ENCODE assay signal across 1 cellular context in the genomic region with DNA sequence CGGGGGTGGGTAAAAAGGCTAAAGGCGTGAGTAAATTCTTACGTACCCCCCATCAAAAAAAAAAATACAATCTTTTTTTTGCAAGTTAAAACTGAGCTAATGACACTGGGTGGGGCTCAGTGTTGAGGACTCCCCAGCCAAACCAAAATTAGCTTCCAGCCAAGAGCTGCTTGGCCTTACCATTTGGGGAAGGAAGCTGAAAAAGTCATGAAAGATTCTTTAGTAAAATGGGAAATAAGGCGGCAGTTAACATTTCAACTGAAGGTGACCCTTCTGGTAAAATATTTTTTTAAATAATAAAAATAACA.
TF ChIP-seq lines count a peak whose summit lies in the region.

No MANE protein-coding gene starts in this region.

TF ChIP-seq in H1, 55 proteins besides CTCF, POLR2A, EP300 and RAD21:
- no peak for TF ChIP-seq RFX5 (IDR thresholded peaks at IDR 0.05; ENCODE audit: borderline replicate concordance, low read depth, low read length)
- TF ChIP-seq MAFK (IDR thresholded peaks at IDR 0.05; ENCODE audit: low read depth, low read length) = no peak
- TF ChIP-seq KDM1A (IDR thresholded peaks at IDR 0.05; ENCODE audit: borderline replicate concordance, low read length) = no peak
- no peak for TF ChIP-seq RBBP5 (IDR thresholded peaks at IDR 0.05; ENCODE audit: borderline replicate concordance, low read depth, low read length)
- TF ChIP-seq BRCA1 (IDR thresholded peaks at IDR 0.05; ENCODE audit: low read depth, low read length) = no peak
- no peak for TF ChIP-seq SP2 (IDR thresholded peaks at IDR 0.05; ENCODE audit: low read length)
- no peak for TF ChIP-seq SIN3A (conservative IDR thresholded peaks at IDR 0.05 in 1 of 2, IDR thresholded peaks at IDR 0.05 in 1 of 2; ENCODE audit: low read depth in 1 of 2, low read length in 2 of 2)
- no peak for TF ChIP-seq RXRA (IDR thresholded peaks at IDR 0.05; ENCODE audit: insufficient read depth, low read depth, low read length)
- no peak for TF ChIP-seq CHD2 (IDR thresholded peaks at IDR 0.05; ENCODE audit: low read length)
- no peak for TF ChIP-seq FOSL1 (IDR thresholded peaks at IDR 0.05; ENCODE audit: insufficient read depth, low read depth, low read length)
- no peak for TF ChIP-seq RNF2 (IDR thresholded peaks at IDR 0.05; ENCODE audit: borderline replicate concordance, low read depth, low read length, missing control alignments, poor library complexity, severe bottlenecking)
- TF ChIP-seq ASH2L (IDR thresholded peaks at IDR 0.05; ENCODE audit: low read length) = no peak
- no peak for TF ChIP-seq JUND (IDR thresholded peaks at IDR 0.05; ENCODE audit: low read length)
- no peak for TF ChIP-seq KDM4A (IDR thresholded peaks at IDR 0.05; ENCODE audit: low read depth, low read length, severe bottlenecking)
- TF ChIP-seq TAF1 (IDR thresholded peaks at IDR 0.05; ENCODE audit: low read depth, low read length) = no peak
- TF ChIP-seq, protein P1, sequence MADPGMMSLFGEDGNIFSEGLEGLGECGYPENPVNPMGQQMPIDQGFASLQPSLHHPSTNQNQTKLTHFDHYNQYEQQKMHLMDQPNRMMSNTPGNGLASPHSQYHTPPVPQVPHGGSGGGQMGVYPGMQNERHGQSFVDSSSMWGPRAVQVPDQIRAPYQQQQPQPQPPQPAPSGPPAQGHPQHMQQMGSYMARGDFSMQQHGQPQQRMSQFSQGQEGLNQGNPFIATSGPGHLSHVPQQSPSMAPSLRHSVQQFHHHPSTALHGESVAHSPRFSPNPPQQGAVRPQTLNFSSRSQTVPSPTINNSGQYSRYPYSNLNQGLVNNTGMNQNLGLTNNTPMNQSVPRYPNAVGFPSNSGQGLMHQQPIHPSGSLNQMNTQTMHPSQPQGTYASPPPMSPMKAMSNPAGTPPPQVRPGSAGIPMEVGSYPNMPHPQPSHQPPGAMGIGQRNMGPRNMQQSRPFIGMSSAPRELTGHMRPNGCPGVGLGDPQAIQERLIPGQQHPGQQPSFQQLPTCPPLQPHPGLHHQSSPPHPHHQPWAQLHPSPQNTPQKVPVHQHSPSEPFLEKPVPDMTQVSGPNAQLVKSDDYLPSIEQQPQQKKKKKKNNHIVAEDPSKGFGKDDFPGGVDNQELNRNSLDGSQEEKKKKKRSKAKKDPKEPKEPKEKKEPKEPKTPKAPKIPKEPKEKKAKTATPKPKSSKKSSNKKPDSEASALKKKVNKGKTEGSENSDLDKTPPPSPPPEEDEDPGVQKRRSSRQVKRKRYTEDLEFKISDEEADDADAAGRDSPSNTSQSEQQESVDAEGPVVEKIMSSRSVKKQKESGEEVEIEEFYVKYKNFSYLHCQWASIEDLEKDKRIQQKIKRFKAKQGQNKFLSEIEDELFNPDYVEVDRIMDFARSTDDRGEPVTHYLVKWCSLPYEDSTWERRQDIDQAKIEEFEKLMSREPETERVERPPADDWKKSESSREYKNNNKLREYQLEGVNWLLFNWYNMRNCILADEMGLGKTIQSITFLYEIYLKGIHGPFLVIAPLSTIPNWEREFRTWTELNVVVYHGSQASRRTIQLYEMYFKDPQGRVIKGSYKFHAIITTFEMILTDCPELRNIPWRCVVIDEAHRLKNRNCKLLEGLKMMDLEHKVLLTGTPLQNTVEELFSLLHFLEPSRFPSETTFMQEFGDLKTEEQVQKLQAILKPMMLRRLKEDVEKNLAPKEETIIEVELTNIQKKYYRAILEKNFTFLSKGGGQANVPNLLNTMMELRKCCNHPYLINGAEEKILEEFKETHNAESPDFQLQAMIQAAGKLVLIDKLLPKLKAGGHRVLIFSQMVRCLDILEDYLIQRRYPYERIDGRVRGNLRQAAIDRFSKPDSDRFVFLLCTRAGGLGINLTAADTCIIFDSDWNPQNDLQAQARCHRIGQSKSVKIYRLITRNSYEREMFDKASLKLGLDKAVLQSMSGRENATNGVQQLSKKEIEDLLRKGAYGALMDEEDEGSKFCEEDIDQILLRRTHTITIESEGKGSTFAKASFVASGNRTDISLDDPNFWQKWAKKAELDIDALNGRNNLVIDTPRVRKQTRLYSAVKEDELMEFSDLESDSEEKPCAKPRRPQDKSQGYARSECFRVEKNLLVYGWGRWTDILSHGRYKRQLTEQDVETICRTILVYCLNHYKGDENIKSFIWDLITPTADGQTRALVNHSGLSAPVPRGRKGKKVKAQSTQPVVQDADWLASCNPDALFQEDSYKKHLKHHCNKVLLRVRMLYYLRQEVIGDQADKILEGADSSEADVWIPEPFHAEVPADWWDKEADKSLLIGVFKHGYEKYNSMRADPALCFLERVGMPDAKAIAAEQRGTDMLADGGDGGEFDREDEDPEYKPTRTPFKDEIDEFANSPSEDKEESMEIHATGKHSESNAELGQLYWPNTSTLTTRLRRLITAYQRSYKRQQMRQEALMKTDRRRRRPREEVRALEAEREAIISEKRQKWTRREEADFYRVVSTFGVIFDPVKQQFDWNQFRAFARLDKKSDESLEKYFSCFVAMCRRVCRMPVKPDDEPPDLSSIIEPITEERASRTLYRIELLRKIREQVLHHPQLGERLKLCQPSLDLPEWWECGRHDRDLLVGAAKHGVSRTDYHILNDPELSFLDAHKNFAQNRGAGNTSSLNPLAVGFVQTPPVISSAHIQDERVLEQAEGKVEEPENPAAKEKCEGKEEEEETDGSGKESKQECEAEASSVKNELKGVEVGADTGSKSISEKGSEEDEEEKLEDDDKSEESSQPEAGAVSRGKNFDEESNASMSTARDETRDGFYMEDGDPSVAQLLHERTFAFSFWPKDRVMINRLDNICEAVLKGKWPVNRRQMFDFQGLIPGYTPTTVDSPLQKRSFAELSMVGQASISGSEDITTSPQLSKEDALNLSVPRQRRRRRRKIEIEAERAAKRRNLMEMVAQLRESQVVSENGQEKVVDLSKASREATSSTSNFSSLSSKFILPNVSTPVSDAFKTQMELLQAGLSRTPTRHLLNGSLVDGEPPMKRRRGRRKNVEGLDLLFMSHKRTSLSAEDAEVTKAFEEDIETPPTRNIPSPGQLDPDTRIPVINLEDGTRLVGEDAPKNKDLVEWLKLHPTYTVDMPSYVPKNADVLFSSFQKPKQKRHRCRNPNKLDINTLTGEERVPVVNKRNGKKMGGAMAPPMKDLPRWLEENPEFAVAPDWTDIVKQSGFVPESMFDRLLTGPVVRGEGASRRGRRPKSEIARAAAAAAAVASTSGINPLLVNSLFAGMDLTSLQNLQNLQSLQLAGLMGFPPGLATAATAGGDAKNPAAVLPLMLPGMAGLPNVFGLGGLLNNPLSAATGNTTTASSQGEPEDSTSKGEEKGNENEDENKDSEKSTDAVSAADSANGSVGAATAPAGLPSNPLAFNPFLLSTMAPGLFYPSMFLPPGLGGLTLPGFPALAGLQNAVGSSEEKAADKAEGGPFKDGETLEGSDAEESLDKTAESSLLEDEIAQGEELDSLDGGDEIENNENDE (IDR thresholded peaks at IDR 0.05; ENCODE audit: insufficient replicate concordance, low read length) = no peak
- no peak for TF ChIP-seq GTF2F1 (IDR thresholded peaks at IDR 0.05; ENCODE audit: borderline replicate concordance, low read depth, low read length)
- TF ChIP-seq CBX5 (IDR thresholded peaks at IDR 0.05; ENCODE audit: low read depth, low read length) = no peak
- TF ChIP-seq SIX5 (IDR thresholded peaks at IDR 0.05; ENCODE audit: low read depth, low read length) = no peak
